14 cellular contexts compared by ENCODE assay signal in the genomic region with DNA sequence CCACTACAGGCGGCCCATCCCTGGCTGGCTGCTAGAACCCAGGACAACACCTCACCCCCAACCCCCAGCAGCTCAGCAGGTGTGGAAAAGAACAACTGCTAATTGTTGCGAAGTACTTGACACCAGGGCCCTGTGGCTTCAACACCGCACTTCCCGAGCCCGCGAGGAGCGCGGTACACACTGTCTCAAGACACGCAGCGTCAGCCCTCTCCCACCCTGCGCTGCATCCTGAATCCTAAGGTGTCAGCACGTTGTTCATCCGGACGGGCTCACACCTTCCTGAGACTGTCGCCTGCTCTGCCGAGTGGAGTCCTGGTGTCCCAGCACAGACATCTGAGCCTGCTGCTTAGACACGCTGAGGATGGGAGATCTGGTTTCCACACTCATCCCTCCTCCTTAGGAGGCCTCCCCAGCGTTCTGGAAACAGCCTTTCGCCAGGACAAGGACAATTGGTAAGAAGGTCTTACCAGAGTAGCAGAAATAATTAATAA.
DNase-seq lines count a peak whose midpoint lies in the region; ATAC-seq lines count a peak whose summit lies in the region.
"Had no signal": no experiment of that assay in that cellular context is flagged by ENCODE, and none has a peak within 500 bp of the region (broad histone marks: within the 10 kb centered on the region; RNA-seq: fewer than 3 reads in every experiment).

No MANE protein-coding gene starts in this region.

- no peaks in the 10 kb centered on the region for H3K36me3 ChIP-seq in NT2/D1 (ENCODE audit: insufficient read depth, insufficient read length, low read length)
- H3K36me3 ChIP-seq in iPS-20b (ENCODE audit: insufficient read depth, low read depth, low read length), result no peaks in the 10 kb centered on the region
- H3K36me3 ChIP-seq: thoracic aorta had no signal

- H3K27ac Mint-ChIP-seq in effector memory CD8-positive, alpha-beta T cell, result no peak overlapping the region
- H3K27ac Mint-ChIP-seq: natural killer cell had no signal

- no peak overlapping the region for H3K27ac ChIP-seq in iPS-20b (ENCODE audit: low read length)
- peak overlapping the region; percentile 35 for H3K27ac ChIP-seq in substantia nigra (ENCODE audit: low read depth, low read length, poor library complexity, severe bottlenecking)
- H3K27ac ChIP-seq: thoracic aorta had no signal

- H3K9me3 Mint-ChIP-seq in effector memory CD8-positive, alpha-beta T cell, result no peaks in the 10 kb centered on the region
- H3K9me3 Mint-ChIP-seq: natural killer cell had no signal

- H3K36me3 Mint-ChIP-seq in effector memory CD8-positive, alpha-beta T cell (ENCODE audit: insufficient read depth), result peaks cover 2% of the 10 kb centered on the region
- H3K36me3 Mint-ChIP-seq: natural killer cell had no signal

- no peak overlapping the region for H3K4me3 Mint-ChIP-seq in effector memory CD8-positive, alpha-beta T cell
- H3K4me3 Mint-ChIP-seq: natural killer cell had no signal

- peaks cover 56 to 84% of the 10 kb centered on the region in 2 donors for H3K27me3 Mint-ChIP-seq in effector memory CD8-positive, alpha-beta T cell

- ATAC-seq in effector memory CD8-positive, alpha-beta T cell (replicated peaks), result no peak

- H3K4me1 ChIP-seq in NT2/D1 (ENCODE audit: insufficient read depth, insufficient read length) (peaks cover 16% of the 10 kb centered on the region), iPS-20b (ENCODE audit: insufficient read depth, low read length) (peaks cover 3% of the 10 kb centered on the region; the same call in 1 of the 2 replicates)

- H3K4me3 ChIP-seq in NT2/D1 (ENCODE audit: insufficient read length, low read depth) (peak overlapping the region; percentile 67), iPS-20b (ENCODE audit: low read length) (peak overlapping the region; percentile 70; the same call in 1 of the 2 replicates)
- H3K4me3 ChIP-seq: thoracic aorta had no signal

- H3K4me1 Mint-ChIP-seq in effector memory CD8-positive, alpha-beta T cell (ENCODE audit: low read depth in 2 of 2), result peaks cover 5 to 9% of the 10 kb centered on the region in 2 donors
- H3K4me1 Mint-ChIP-seq: natural killer cell had no signal

- H3K9ac ChIP-seq in NT2/D1 (ENCODE audit: insufficient read length, low read depth) (peak overlapping the region; percentile 50), iPS-20b (ENCODE audit: low read depth, low read length) (peak overlapping the region; percentile 66; the same call in 1 of the 2 replicates)

- H3K27me3 ChIP-seq in NT2/D1 (ENCODE audit: insufficient read depth, insufficient read length) (peaks cover 11% of the 10 kb centered on the region), iPS-20b (ENCODE audit: insufficient read depth, low read length) (peaks cover 43% of the 10 kb centered on the region)

- H3K9me3 ChIP-seq in NT2/D1 (ENCODE audit: insufficient read depth, low read length) (no peaks in the 10 kb centered on the region), iPS-20b (ENCODE audit: insufficient read depth, low read depth, low read length) (no peaks in the 10 kb centered on the region)
- H3K9me3 ChIP-seq: thoracic aorta had no signal

- DNase-seq in NCI-H524 (lab: John Stamatoyannopoulos, UW) (peak; percentile 39 to 73), NCI-H524 treated with DMSO at 0.1 percent for 48 hours (lab: John Stamatoyannopoulos, UW) (no peak), NT2/D1 (ENCODE audit: low read depth, low spot score) (no peak), substantia nigra (lab: John Stamatoyannopoulos, UW) (peak in 1 of 49 donors; percentile 12), medulla oblongata (ENCODE audit: extremely low spot score) (no peak), NCI-H526 treated with DMSO at 0.1 percent for 48 hours (lab: John Stamatoyannopoulos, UW) (no peak)
- DNase-seq in effector memory CD8-positive, alpha-beta T cell, result no peak
- DNase-seq: activated CD4-positive, alpha-beta T cell treated with anti-CD3 and anti-CD28 coated beads for 4 hours; GOT3; kidney glomerular epithelial cell; natural killer cell; NCI-H187 treated with DMSO at 0.1 percent for 48 hours had no signal

Comparison
In these comparisons a context has a peak if more than half of its experiments do, and no peak if none do; other contexts are left out.
1. DNase-seq: peak in NCI-H524 (2 of 2); none in NCI-H524 treated with DMSO at 0.1 percent for 48 hours (single experiment), NT2/D1 (single experiment), effector memory CD8-positive, alpha-beta T cell (0 of 3), medulla oblongata (single experiment) and NCI-H526 treated with DMSO at 0.1 percent for 48 hours (single experiment).